ENCODE assay signal across 26 cellular contexts in genomic region chr13:42099962-42100675, GRCh38.
"Had no signal": no experiment of that assay in that cellular context is flagged by ENCODE, and none has a peak within 500 bp of the region (broad histone marks: within the 10 kb centered on the region; RNA-seq: fewer than 3 reads in every experiment).

No MANE protein-coding gene starts in this region.

- H3K27ac ChIP-seq: stomach, suprapubic skin, testis, thoracic aorta, thyroid gland, tibial artery, tibial nerve, transverse colon, upper lobe of left lung, upper lobe of right lung, uterus, vagina had no signal

- H3K36me3 ChIP-seq: stomach, suprapubic skin, thoracic aorta, thyroid gland, tibial artery, transverse colon, upper lobe of left lung, upper lobe of right lung, uterus, vagina had no signal

- ATAC-seq: stimulated activated effector memory CD8-positive, alpha-beta T cell treated with anti-CD3 and anti-CD28 coated beads, Interleukin-12 subunit alpha, Interleukin-12 subunit beta, amount 100 ng/mL, for 72 hours; stimulated activated memory B cell treated with anti-CD40 and anti-IgM and Interleukin-4, amounts not matched to agents 10 μg/mL and 1 μg/mL and 100 μg/mL, for 72 hours; stimulated activated naive B cell treated with anti-CD40 and anti-IgM and Interleukin-4, amounts not matched to agents 10 μg/mL and 1 μg/mL and 100 μg/mL, for 72 hours; stimulated activated naive CD8-positive, alpha-beta T cell treated with anti-CD3 and anti-CD28 coated beads, Interleukin-15, amount 100 ng/mL, for 72 hours; stimulated activated naive CD8-positive, alpha-beta T cell treated with anti-CD3 and anti-CD28 coated beads, Interleukin-15, Interleukin-2, amounts not matched to agents 100 U/mL and 50 U/mL, for 24 hours; upper lobe of right lung had no signal

- DNase-seq: stimulated activated CD4-positive, alpha-beta T cell treated with anti-CD3 and anti-CD28 coated beads, Interleukin-2, amount 100 ng/mL, for 48 hours; stimulated activated CD4-positive, alpha-beta T cell treated with anti-CD3 and anti-CD28 coated beads, Interleukin-4, amount 100 ng/mL, for 1 hour; stimulated activated CD4-positive, alpha-beta T cell treated with anti-CD3 and anti-CD28 coated beads, Interleukin-4, amount 100 ng/mL, for 24 hours; stimulated activated CD4-positive, alpha-beta T cell treated with anti-CD3 and anti-CD28 coated beads, Interleukin-4, amount 100 ng/mL, for 4 hours; stimulated activated CD8-positive, alpha-beta memory T cell treated with anti-CD3 and anti-CD28 coated beads, Interleukin-4, amount 100 ng/mL, for 48 hours; stimulated activated naive B cell treated with anti-CD40 and anti-IgM and Interleukin-4, amounts not matched to agents 10 μg/mL and 1 μg/mL and 100 μg/mL, for 72 hours; stimulated activated naive CD4-positive, alpha-beta T cell; stimulated activated naive CD4-positive, alpha-beta T cell treated with Interleukin-2 at 50 U/mL for 16 hours; stimulated activated naive CD8-positive, alpha-beta T cell treated with anti-CD3 and anti-CD28 coated beads, Interleukin-15, amount 100 ng/mL, for 72 hours; stimulated activated naive CD8-positive, alpha-beta T cell treated with anti-CD3 and anti-CD28 coated beads, Interleukin-15, Interleukin-2, amounts not matched to agents 100 U/mL and 50 U/mL, for 24 hours; stomach; substantia nigra; testis; thyroid gland; tibial artery; transverse colon; trophoblast cell; upper lobe of left lung; upper lobe of right lung; uterus had no signal

- H3K9me3 ChIP-seq: suprapubic skin, testis, thoracic aorta, thyroid gland, transverse colon, upper lobe of left lung, upper lobe of right lung, uterus had no signal

- H3K4me1 ChIP-seq: testis, thyroid gland, uterus had no signal

- H3K4me3 ChIP-seq: stomach, suprapubic skin, testis, thoracic aorta, thyroid gland, tibial artery, tibial nerve, transverse colon, upper lobe of left lung, upper lobe of right lung, uterus, vagina had no signal
